Comparison of ENCODE assay signal across 1 cellular context in the genomic region with DNA sequence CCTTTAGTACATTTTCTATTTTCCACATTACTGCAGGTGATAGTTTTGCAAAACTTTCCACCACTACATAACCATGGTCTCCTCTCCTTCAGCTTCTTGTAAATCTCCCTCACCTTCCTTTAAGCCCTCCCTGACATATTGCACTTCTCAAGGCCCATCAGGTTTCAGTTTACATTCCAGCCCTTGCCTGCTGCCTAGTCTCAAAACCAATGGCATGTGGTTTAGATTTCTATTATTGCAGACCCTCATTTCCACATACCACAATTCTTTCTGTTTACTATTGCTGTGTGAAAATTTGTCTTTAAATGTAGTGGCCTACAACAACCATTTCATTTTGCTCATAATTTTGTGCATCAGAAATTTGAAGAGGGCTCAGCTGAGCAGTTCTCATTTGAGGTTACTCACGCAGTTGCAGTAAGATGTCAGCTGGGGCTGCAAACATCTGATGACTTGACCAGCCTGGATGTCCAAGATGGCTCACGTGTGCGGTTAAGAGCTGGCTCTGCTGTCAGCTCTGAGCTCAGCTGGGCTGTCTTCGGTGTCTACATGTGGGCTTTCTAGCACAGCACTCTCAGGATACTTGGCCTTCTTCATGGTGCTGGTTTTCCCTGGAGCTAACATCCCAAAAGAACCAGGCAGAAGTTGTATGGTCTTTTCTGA.
TF ChIP-seq lines count a peak whose summit lies in the region.

No MANE protein-coding gene starts in this region.

TF ChIP-seq in IMR-90, 13 proteins besides CTCF, POLR2A, EP300 and RAD21:
- TF ChIP-seq RFX5 (IDR thresholded peaks at IDR 0.05; ENCODE audit: low read depth, low read length) (no peak), BHLHE40 (IDR thresholded peaks at IDR 0.05; ENCODE audit: low read depth, low read length) (peak; percentile 82), CHD1 (IDR thresholded peaks at IDR 0.05; ENCODE audit: low read depth, low read length) (no peak), MXI1 (IDR thresholded peaks at IDR 0.05; ENCODE audit: borderline replicate concordance, low read depth, low read length) (peak; percentile 46; the same call in 1 of the 2 replicates), FOS (IDR thresholded peaks at IDR 0.05; ENCODE audit: low read depth, low read length) (no peak), SMC3 (IDR thresholded peaks at IDR 0.05; ENCODE audit: low read depth, low read length) (no peak), MAFK (IDR thresholded peaks at IDR 0.05; ENCODE audit: low read depth, low read length) (no peak), CEBPB (IDR thresholded peaks at IDR 0.05; ENCODE audit: low read depth, low read length) (no peak), RCOR1 (IDR thresholded peaks at IDR 0.05; ENCODE audit: insufficient replicate concordance, low read length) (no peak), NFE2L2 (IDR thresholded peaks at IDR 0.05; ENCODE audit: low read depth, low read length) (no peak), MAZ (IDR thresholded peaks at IDR 0.05; ENCODE audit: borderline replicate concordance, low read depth, low read length) (no peak)
- TF ChIP-seq, protein P1, sequence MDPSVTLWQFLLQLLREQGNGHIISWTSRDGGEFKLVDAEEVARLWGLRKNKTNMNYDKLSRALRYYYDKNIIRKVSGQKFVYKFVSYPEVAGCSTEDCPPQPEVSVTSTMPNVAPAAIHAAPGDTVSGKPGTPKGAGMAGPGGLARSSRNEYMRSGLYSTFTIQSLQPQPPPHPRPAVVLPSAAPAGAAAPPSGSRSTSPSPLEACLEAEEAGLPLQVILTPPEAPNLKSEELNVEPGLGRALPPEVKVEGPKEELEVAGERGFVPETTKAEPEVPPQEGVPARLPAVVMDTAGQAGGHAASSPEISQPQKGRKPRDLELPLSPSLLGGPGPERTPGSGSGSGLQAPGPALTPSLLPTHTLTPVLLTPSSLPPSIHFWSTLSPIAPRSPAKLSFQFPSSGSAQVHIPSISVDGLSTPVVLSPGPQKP (IDR thresholded peaks at IDR 0.05; ENCODE audit: borderline replicate concordance, low read depth, low read length) = no peak
- TF ChIP-seq, protein P2, sequence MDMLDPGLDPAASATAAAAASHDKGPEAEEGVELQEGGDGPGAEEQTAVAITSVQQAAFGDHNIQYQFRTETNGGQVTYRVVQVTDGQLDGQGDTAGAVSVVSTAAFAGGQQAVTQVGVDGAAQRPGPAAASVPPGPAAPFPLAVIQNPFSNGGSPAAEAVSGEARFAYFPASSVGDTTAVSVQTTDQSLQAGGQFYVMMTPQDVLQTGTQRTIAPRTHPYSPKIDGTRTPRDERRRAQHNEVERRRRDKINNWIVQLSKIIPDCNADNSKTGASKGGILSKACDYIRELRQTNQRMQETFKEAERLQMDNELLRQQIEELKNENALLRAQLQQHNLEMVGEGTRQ (IDR thresholded peaks at IDR 0.05; ENCODE audit: low read depth, low read length) = peak; percentile 57; the same call in 1 of the 2 replicates
